In the genomic region with DNA sequence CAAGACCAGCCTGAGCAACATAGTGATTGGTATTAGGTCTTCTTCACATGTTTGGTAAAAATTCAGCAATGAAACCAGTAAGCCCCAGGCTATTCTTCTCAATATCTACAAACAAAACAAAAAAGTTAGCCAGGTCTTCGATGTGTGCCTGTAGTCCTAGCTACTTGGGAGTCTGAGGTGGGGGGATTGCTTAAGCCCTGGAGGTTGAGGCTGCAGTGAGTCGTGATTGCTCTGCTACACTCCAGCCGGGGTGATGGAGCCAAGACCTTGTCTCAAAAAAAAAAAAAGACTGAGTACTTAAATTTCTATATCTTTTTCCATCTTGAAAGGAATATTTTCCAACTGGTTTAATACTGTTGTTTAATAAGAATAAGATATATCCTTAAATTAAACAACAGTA, we compare ENCODE assay signal across 12 cellular contexts.
A peak's percentile ranks its signal among the peaks of the same experiment; 100 is the strongest.
DNase-seq lines count a peak whose midpoint lies in the region; ATAC-seq and TF ChIP-seq lines count a peak whose summit lies in the region.
"Had no signal": no experiment of that assay in that cellular context is flagged by ENCODE, and none has a peak within 500 bp of the region (broad histone marks: within the 10 kb centered on the region; RNA-seq: fewer than 3 reads in every experiment).

No MANE protein-coding gene starts in this region.

- no peak overlapping the region for H3K9ac ChIP-seq in OCI-LY1 (ENCODE audit: low read length)

- H3K9me2 ChIP-seq in OCI-LY1 (ENCODE audit: low read depth, low read length): no peaks in the 10 kb centered on the region
- H3K9me2 ChIP-seq in PC-9 (ENCODE audit: insufficient read depth): no peaks in the 10 kb centered on the region

- POLR2A ChIA-PET in PC-9 (lab: Charles Lee; ENCODE audit: unreplicated experiment): no interaction called here

- H2AFZ ChIP-seq in OCI-LY1 (ENCODE audit: low read length) (no peak overlapping the region), PC-9 (no peak overlapping the region)

- H4K20me1 ChIP-seq in OCI-LY1 (ENCODE audit: insufficient read depth, low read length) (no peaks in the 10 kb centered on the region), PC-9 (ENCODE audit: insufficient read depth) (no peaks in the 10 kb centered on the region)

- H3K9me3 ChIP-seq in OCI-LY1 (ENCODE audit: low read length): no peaks in the 10 kb centered on the region
- H3K9me3 ChIP-seq in esophagus muscularis mucosa: no peaks in the 10 kb centered on the region
- H3K9me3 ChIP-seq in PC-9 (ENCODE audit: insufficient read depth, low read depth): no peaks in the 10 kb centered on the region
- H3K9me3 ChIP-seq: breast epithelium, right lobe of liver had no signal

- no TSS peak for BruUV-seq in PC-9 (replicated peaks; lab: Mats Ljungman, UMichigan)

- H3K4me3 ChIP-seq in OCI-LY1 (ENCODE audit: low read depth, low read length, poor library complexity, severe bottlenecking): no peak overlapping the region
- H3K4me3 ChIP-seq in esophagus muscularis mucosa: no peak overlapping the region
- no peak overlapping the region for H3K4me3 ChIP-seq in PC-9
- H3K4me3 ChIP-seq: breast epithelium, right lobe of liver had no signal

- intact Hi-C loops in esophagus muscularis mucosa (cut with DNase I) (no loop called here), PC-9 (cut with micrococcal nuclease; ENCODE audit: unreplicated experiment) (no loop called here)

- H3K4me2 ChIP-seq in OCI-LY1 (ENCODE audit: low read length) (peak overlapping the region; percentile 53), PC-9 (no peak overlapping the region)

- H3K27me3 Mint-ChIP-seq in activated T-cell treated with anti-CD3 and anti-CD28 coated beads, Interleukin-2, amount 50 U/mL, for 72 hours (ENCODE audit: low read depth): no peaks in the 10 kb centered on the region
- H3K27me3 Mint-ChIP-seq in stimulated activated naive B cell treated with anti-CD40 and anti-IgM and Interleukin-4, amounts not matched to agents 10 μg/mL and 1 μg/mL and 100 μg/mL, for 72 hours: no peaks in the 10 kb centered on the region

- CTCF ChIA-PET in PC-9 (lab: Charles Lee): no interaction called here

- peaks cover 12% of the 10 kb centered on the region; the same call in 1 of the 2 replicates for H3F3A ChIP-seq in OCI-LY1 (ENCODE audit: insufficient read depth, low read length)
- H3F3A ChIP-seq in PC-9 (ENCODE audit: insufficient read depth, low read depth): 0 out of 2 replicates have a peak, but pooled peaks cover 10% of the 10 kb centered on the region

- no peaks in the 10 kb centered on the region for H3K27me3 ChIP-seq in OCI-LY1 (ENCODE audit: insufficient read depth, low read length)
- no peaks in the 10 kb centered on the region for H3K27me3 ChIP-seq in esophagus muscularis mucosa
- no peaks in the 10 kb centered on the region for H3K27me3 ChIP-seq in PC-9 (ENCODE audit: insufficient read depth, low read depth)
- H3K27me3 ChIP-seq: breast epithelium, right lobe of liver had no signal

- 67% methylated on average over 3 of the region's 3 CpGs for WGBS in esophagus muscularis mucosa

- no peak for TF ChIP-seq POLR2A in esophagus muscularis mucosa (IDR thresholded peaks at IDR 0.05; ENCODE audit: low read depth)

- no peak for TF ChIP-seq EP300 in esophagus muscularis mucosa (IDR thresholded peaks at IDR 0.05)

- no peak for TF ChIP-seq CTCF in OCI-LY1 (IDR thresholded peaks at IDR 0.05; ENCODE audit: low read length)
- no peak for TF ChIP-seq CTCF in esophagus muscularis mucosa (IDR thresholded peaks at IDR 0.05)
- TF ChIP-seq CTCF in PC-9 (conservative IDR thresholded peaks at IDR 0.05): no peak

- peaks cover 74% of the 10 kb centered on the region for H3K4me1 ChIP-seq in OCI-LY1 (ENCODE audit: insufficient read depth, low read length, severe bottlenecking)
- peaks cover 29 to 94% (median 84%) of the 10 kb centered on the region in 4 donors for H3K4me1 ChIP-seq in esophagus muscularis mucosa
- no peaks in the 10 kb centered on the region for H3K4me1 ChIP-seq in PC-9 (replicated peaks; ENCODE audit: insufficient read depth)

- H3K79me2 ChIP-seq in OCI-LY1 (ENCODE audit: insufficient read depth, low read length): peaks cover 96% of the 10 kb centered on the region
- H3K79me2 ChIP-seq in PC-9 (ENCODE audit: low read depth): peaks cover 88% of the 10 kb centered on the region

- peaks cover 13 to 27% of the 10 kb centered on the region in 2 donors for H3K36me3 Mint-ChIP-seq in activated T-cell treated with anti-CD3 and anti-CD28 coated beads, Interleukin-2, amount 50 U/mL, for 72 hours (ENCODE audit: insufficient read depth in 2 of 2)
- H3K36me3 Mint-ChIP-seq in stimulated activated naive B cell treated with anti-CD40 and anti-IgM and Interleukin-4, amounts not matched to agents 10 μg/mL and 1 μg/mL and 100 μg/mL, for 72 hours: peaks cover 46 to 52% of the 10 kb centered on the region in 2 donors

- H3K4me3 Mint-ChIP-seq in activated T-cell treated with anti-CD3 and anti-CD28 coated beads, Interleukin-2, amount 50 U/mL, for 72 hours: no peak overlapping the region
- no peak overlapping the region for H3K4me3 Mint-ChIP-seq in stimulated activated naive B cell treated with anti-CD40 and anti-IgM and Interleukin-4, amounts not matched to agents 10 μg/mL and 1 μg/mL and 100 μg/mL, for 72 hours

- no peak for ATAC-seq in activated T-cell treated with anti-CD3 and anti-CD28 coated beads, Interleukin-2, amount 50 U/mL, for 72 hours (replicated peaks in 1 of 2)
- no peak for ATAC-seq in stimulated activated naive B cell treated with anti-CD40 and anti-IgM and Interleukin-4, amounts not matched to agents 10 μg/mL and 1 μg/mL and 100 μg/mL, for 72 hours (replicated peaks)
- no peak for ATAC-seq in HG02571 (IDR thresholded peaks at IDR 0.05; ENCODE audit: unreplicated experiment)
- ATAC-seq: right lobe of liver had no signal

- H3K27ac ChIP-seq in OCI-LY1 (ENCODE audit: low read depth, low read length, poor library complexity, severe bottlenecking) (peak overlapping the region; percentile 79), esophagus muscularis mucosa (replicated peaks in 1 of 4) (peak overlapping the region; percentile 65 to 79 (median 73)), PC-9 (no peak overlapping the region)
- H3K27ac ChIP-seq: breast epithelium, right lobe of liver had no signal

- H3K36me3 ChIP-seq in OCI-LY1 (ENCODE audit: insufficient read depth, low read length): peaks cover 56% of the 10 kb centered on the region
- H3K36me3 ChIP-seq in esophagus muscularis mucosa: no peaks in the 10 kb centered on the region
- H3K36me3 ChIP-seq in PC-9 (ENCODE audit: low read depth): peaks cover 15% of the 10 kb centered on the region; the same call in 1 of the 2 replicates
- H3K36me3 ChIP-seq: breast epithelium, right lobe of liver had no signal

- peaks cover 86% of the 10 kb centered on the region for H3K4me1 Mint-ChIP-seq in activated T-cell treated with anti-CD3 and anti-CD28 coated beads, Interleukin-2, amount 50 U/mL, for 72 hours (ENCODE audit: low read depth)
- H3K4me1 Mint-ChIP-seq in stimulated activated naive B cell treated with anti-CD40 and anti-IgM and Interleukin-4, amounts not matched to agents 10 μg/mL and 1 μg/mL and 100 μg/mL, for 72 hours: peaks cover 38 to 77% of the 10 kb centered on the region in 2 donors

- H3K27ac Mint-ChIP-seq in activated T-cell treated with anti-CD3 and anti-CD28 coated beads, Interleukin-2, amount 50 U/mL, for 72 hours: peak overlapping the region; percentile 37
- H3K27ac Mint-ChIP-seq in stimulated activated naive B cell treated with anti-CD40 and anti-IgM and Interleukin-4, amounts not matched to agents 10 μg/mL and 1 μg/mL and 100 μg/mL, for 72 hours: peak overlapping the region; percentile 83

- no peak for DNase-seq in activated T-cell treated with anti-CD3 and anti-CD28 coated beads, Interleukin-2, amount 50 U/mL, for 72 hours
- DNase-seq in activated T-cell treated with anti-CD3 and anti-CD28 coated beads, Interleukin-2, amount 50 U/mL, for 48 hours: no peak
- DNase-seq in esophagus muscularis mucosa (ENCODE audit: extremely low spot score) (no peak), kidney glomerular epithelial cell (lab: John Stamatoyannopoulos, UW) (no peak), PC-9 (no peak)
- no peak for DNase-seq in stimulated activated naive B cell treated with anti-CD40 and anti-IgM and Interleukin-4, amounts not matched to agents 10 μg/mL and 1 μg/mL and 100 μg/mL, for 72 hours
- DNase-seq: H7, NCI-H526, right lobe of liver had no signal

- peaks cover 0 to 2% of the 10 kb centered on the region in 2 donors for H3K9me3 Mint-ChIP-seq in activated T-cell treated with anti-CD3 and anti-CD28 coated beads, Interleukin-2, amount 50 U/mL, for 72 hours
- peaks cover 11 to 12% of the 10 kb centered on the region in 2 donors for H3K9me3 Mint-ChIP-seq in stimulated activated naive B cell treated with anti-CD40 and anti-IgM and Interleukin-4, amounts not matched to agents 10 μg/mL and 1 μg/mL and 100 μg/mL, for 72 hours
